9 cellular contexts compared by ENCODE assay signal in the genomic region with DNA sequence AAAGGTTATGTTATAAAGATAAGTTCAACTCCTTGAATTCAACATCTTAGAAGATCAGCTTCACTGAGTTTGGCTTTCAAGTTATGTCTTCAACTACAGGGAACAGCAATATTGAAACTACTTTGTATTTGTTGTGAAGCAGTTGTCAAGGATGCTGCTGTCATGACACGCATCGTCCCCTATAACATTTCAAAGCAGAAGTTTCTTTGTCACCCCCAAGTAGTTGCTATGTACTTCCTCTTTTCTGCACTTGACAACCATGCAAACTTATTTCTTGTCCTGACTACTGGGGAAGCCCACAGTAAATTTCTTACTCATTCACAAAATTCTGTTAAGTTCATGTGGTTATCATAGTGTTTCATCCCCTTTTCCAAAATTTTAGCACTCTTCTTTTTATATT. TPM values are rescaled to one million over a fixed set of nuclear protein-coding genes. Genes with fewer than 3 reads are reported as not detected.
A peak's percentile ranks its signal among the peaks of the same experiment; 100 is the strongest.
DNase-seq lines count a peak whose midpoint lies in the region; ATAC-seq and TF ChIP-seq lines count a peak whose summit lies in the region.
"Had no signal": no experiment of that assay in that cellular context is flagged by ENCODE, and none has a peak within 500 bp of the region (broad histone marks: within the 10 kb centered on the region; RNA-seq: fewer than 3 reads in every experiment).

No MANE protein-coding gene starts in this region.

- no peaks in the 10 kb centered on the region for H3K27me3 ChIP-seq in Karpas-422 (ENCODE audit: low read length)
- H3K27me3 ChIP-seq in spleen (replicated peaks in 1 of 7) = no peaks in the 10 kb centered on the region

- no peaks in the 10 kb centered on the region for H3K4me1 ChIP-seq in Karpas-422 (ENCODE audit: low read length)
- H3K4me1 ChIP-seq in spleen = peaks cover 3 to 45% (median 18%) of the 10 kb centered on the region in 6 donors

- H3K36me3 ChIP-seq in Karpas-422 (ENCODE audit: insufficient read depth, low read length) (no peaks in the 10 kb centered on the region), spleen (peaks cover 0 to 57% (median 14%) of the 10 kb centered on the region in 6 donors)

- H3K27ac Mint-ChIP-seq in activated naive CD4-positive, alpha-beta T cell treated with anti-CD3 and anti-CD28 coated beads, Interleukin-2, amount 50 U/mL, for 24 hours = peak overlapping the region; percentile 95

- no peak overlapping the region for H3K9ac ChIP-seq in Karpas-422 (ENCODE audit: low read length)

- H3K4me2 ChIP-seq in Karpas-422 (ENCODE audit: low read depth, low read length, poor library complexity, severe bottlenecking) = no peak overlapping the region

- H3K36me3 Mint-ChIP-seq in activated naive CD4-positive, alpha-beta T cell treated with anti-CD3 and anti-CD28 coated beads, Interleukin-2, amount 50 U/mL, for 24 hours = peaks cover 14% of the 10 kb centered on the region

- TF ChIP-seq CTCF in spleen (IDR thresholded peaks at IDR 0.05 in 8 of 11, conservative IDR thresholded peaks at IDR 0.05 in 3 of 11) = no peak

- peak; percentile 55 for DNase-seq in Karpas-422
- no peak for DNase-seq in spleen
- DNase-seq in NCI-H2227 (lab: John Stamatoyannopoulos, UW; ENCODE audit: unreplicated experiment) = no peak
- DNase-seq in occipital lobe (lab: John Stamatoyannopoulos, UW) = no peak
- DNase-seq in HPDE6-E6E7 (ENCODE audit: extremely low spot score) = no peak

- peak overlapping the region; percentile 80 for H3K4me3 Mint-ChIP-seq in activated naive CD4-positive, alpha-beta T cell treated with anti-CD3 and anti-CD28 coated beads, Interleukin-2, amount 50 U/mL, for 24 hours

- WGBS in spleen, 5 donors = 14 to 22% (median 16%) methylated on average over 2 of the region's 2 CpGs

- H3K27me3 Mint-ChIP-seq in activated naive CD4-positive, alpha-beta T cell treated with anti-CD3 and anti-CD28 coated beads, Interleukin-2, amount 50 U/mL, for 24 hours = no peaks in the 10 kb centered on the region

- no peaks in the 10 kb centered on the region for H3K79me2 ChIP-seq in Karpas-422 (ENCODE audit: low read length)

- no peaks in the 10 kb centered on the region for H3K9me2 ChIP-seq in Karpas-422 (replicated peaks; ENCODE audit: insufficient read depth, low read length)

- H4K20me1 ChIP-seq in Karpas-422 (ENCODE audit: insufficient read depth, low read depth, low read length) = no peaks in the 10 kb centered on the region

- intact Hi-C loops in spleen (cut with DNase I; ENCODE audit: low total_unique reads) = no loop called here

- H3K9me3 ChIP-seq in Karpas-422 (ENCODE audit: low read length) (no peaks in the 10 kb centered on the region), spleen (no peaks in the 10 kb centered on the region)

- peak; percentile 100 for ATAC-seq in GM18517 (IDR thresholded peaks at IDR 0.05; ENCODE audit: unreplicated experiment)
- peak; percentile 98 for ATAC-seq in GM21619 (IDR thresholded peaks at IDR 0.05; ENCODE audit: unreplicated experiment)

- H3K4me3 ChIP-seq in Karpas-422 (ENCODE audit: low read length) (no peak overlapping the region), spleen (peak overlapping the region in 1 of 8 donors; percentile 35)
- H3K4me3 ChIP-seq: SK-N-MC had no signal

- H3K27ac ChIP-seq in Karpas-422 (ENCODE audit: low read length) = no peak overlapping the region
- peak overlapping the region in 7 of 8 donors; percentile 2 to 67 (median 64) for H3K27ac ChIP-seq in spleen
- H3K27ac ChIP-seq: SK-N-MC had no signal

- peaks cover 43% of the 10 kb centered on the region for H3K4me1 Mint-ChIP-seq in activated naive CD4-positive, alpha-beta T cell treated with anti-CD3 and anti-CD28 coated beads, Interleukin-2, amount 50 U/mL, for 24 hours

- no peak for TF ChIP-seq POLR2A in spleen (IDR thresholded peaks at IDR 0.05)

- H3K9me3 Mint-ChIP-seq in activated naive CD4-positive, alpha-beta T cell treated with anti-CD3 and anti-CD28 coated beads, Interleukin-2, amount 50 U/mL, for 24 hours = no peaks in the 10 kb centered on the region

- no peak overlapping the region for H2AFZ ChIP-seq in Karpas-422 (ENCODE audit: low read length)

RNA-seq across cellular contexts. Expression of a gene that starts 14.3 kb away (rescaled TPM):
- total RNA-seq in Karpas-422 (2014; rRNA removed; shearing (Covaris generic); ENCODE audit: low replicate concordance) = not detected in 2 replicates
- total RNA-seq in spleen (10 to 100 TPM; 30.9 to 56.3 (median 43.3) TPM), occipital lobe (20.1 TPM)
- 1 to 10 TPM; 3.7 to 5.8 (median 5.1) TPM for polyA plus RNA-seq in spleen

Comparison
In these comparisons a context has a peak if more than half of its experiments do, and no peak if none do; other contexts are left out.
1. RNA of a gene that starts 14.3 kb away (total RNA-seq): 30.9 to 56.3 TPM in spleen and 20.1 TPM in occipital lobe (single experiment); not detected in Karpas-422; every median in the first group is over 10 times any median in the second.